In the genomic region with DNA sequence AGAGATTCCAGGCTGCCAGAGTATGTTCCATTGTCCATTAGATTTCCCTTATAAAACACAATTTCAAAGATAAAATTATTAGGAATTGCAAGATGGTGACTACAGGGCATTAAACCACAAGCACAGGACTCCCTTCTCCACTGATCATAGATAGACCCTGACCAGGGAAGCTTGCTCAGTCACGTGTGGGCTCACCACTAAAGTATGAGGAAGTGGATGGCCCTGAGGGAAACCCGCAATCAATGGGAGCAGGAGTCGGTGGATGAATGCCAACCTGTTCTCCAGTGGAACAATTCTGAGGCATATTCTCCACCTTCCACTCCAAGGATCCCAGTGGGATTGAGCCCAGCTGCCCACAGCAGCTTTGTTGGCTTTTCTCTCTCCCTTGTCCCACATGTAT, we compare ENCODE assay signal across 17 cellular contexts.
DNase-seq lines count a peak whose midpoint lies in the region; ATAC-seq and TF ChIP-seq lines count a peak whose summit lies in the region.
"Had no signal": no experiment of that assay in that cellular context is flagged by ENCODE, and none has a peak within 500 bp of the region (broad histone marks: within the 10 kb centered on the region; RNA-seq: fewer than 3 reads in every experiment).

No MANE protein-coding gene starts in this region.

- no peaks in the 10 kb centered on the region for H3K36me3 ChIP-seq in hepatocyte (replicated peaks; ENCODE audit: insufficient read depth, low read depth)
- H3K36me3 ChIP-seq: adrenal gland, thoracic aorta had no signal

- ATAC-seq in HG02970 (IDR thresholded peaks at IDR 0.05; ENCODE audit: low FRiP score, unreplicated experiment) (no peak), GM19397 (IDR thresholded peaks at IDR 0.05; ENCODE audit: unreplicated experiment) (no peak)
- ATAC-seq: naive thymus-derived CD4-positive, alpha-beta T cell had no signal

- H3K9me3 ChIP-seq in hepatocyte (ENCODE audit: low read depth): no peaks in the 10 kb centered on the region
- H3K9me3 ChIP-seq: adrenal gland, thoracic aorta had no signal

- 69% methylated on average over 3 of the region's 3 CpGs for WGBS in hepatocyte (ENCODE audit: low lambda C conversion rate, missing lambda C conversion rate)

- peak; percentile 20 for DNase-seq in CD1c-positive myeloid dendritic cell (ENCODE audit: extremely low spot score)
- DNase-seq in Kasumi-1 (lab: John Stamatoyannopoulos, UW): peak; percentile 0
- DNase-seq in SW480 (ENCODE audit: low spot score): peak; percentile 47
- peak; percentile 50 for DNase-seq in hepatocyte (ENCODE audit: low spot score)
- no peak for DNase-seq in iPS-NIHi7 (ENCODE audit: extremely low spot score)
- no peak for DNase-seq in G401 (ENCODE audit: low spot score)
- DNase-seq: activated T-cell treated with anti-CD3 and anti-CD28 coated beads, Interleukin-2, amount 50 U/mL, for 48 hours; adrenal gland; erythroblast; head of caudate nucleus; naive thymus-derived CD4-positive, alpha-beta T cell; NCI-H1436 treated with DMSO at 0.1 percent for 48 hours; NCI-H526; RPMI8226 had no signal

- in situ Hi-C loops in G401 (cut with HindIII; ENCODE audit: low sequenced_read_pairs): no loop called here

- no peak overlapping the region for H3K27ac ChIP-seq in hepatocyte
- H3K27ac ChIP-seq: adrenal gland, thoracic aorta had no signal

- H3K4me2 ChIP-seq in hepatocyte: no peak overlapping the region

- no peaks in the 10 kb centered on the region for H3K9me2 ChIP-seq in hepatocyte (replicated peaks; ENCODE audit: insufficient read depth)

- no peaks in the 10 kb centered on the region for H4K20me1 ChIP-seq in hepatocyte (ENCODE audit: insufficient read depth, poor library complexity, severe bottlenecking)

- no peak overlapping the region for H3K4me3 ChIP-seq in hepatocyte
- H3K4me3 ChIP-seq: adrenal gland, thoracic aorta had no signal

- H3K79me2 ChIP-seq in hepatocyte: no peaks in the 10 kb centered on the region

- no peaks in the 10 kb centered on the region for H3K4me1 ChIP-seq in hepatocyte (ENCODE audit: insufficient read depth)
- H3K4me1 ChIP-seq: adrenal gland had no signal

- no peak for TF ChIP-seq CTCF in hepatocyte (IDR thresholded peaks at IDR 0.05; ENCODE audit: poor library complexity)

- no peak overlapping the region for H2AFZ ChIP-seq in hepatocyte

- no peaks in the 10 kb centered on the region for H3K27me3 ChIP-seq in hepatocyte

Comparison
In these comparisons a context has a peak if more than half of its experiments do, and no peak if none do; other contexts are left out.
1. DNase-seq: peak in CD1c-positive myeloid dendritic cell (single experiment), Kasumi-1 (2 of 2), SW480 (single experiment) and hepatocyte (single experiment); none in iPS-NIHi7 (single experiment) and G401 (single experiment).